ENCODE assay signal across 8 cellular contexts in the genomic region with DNA sequence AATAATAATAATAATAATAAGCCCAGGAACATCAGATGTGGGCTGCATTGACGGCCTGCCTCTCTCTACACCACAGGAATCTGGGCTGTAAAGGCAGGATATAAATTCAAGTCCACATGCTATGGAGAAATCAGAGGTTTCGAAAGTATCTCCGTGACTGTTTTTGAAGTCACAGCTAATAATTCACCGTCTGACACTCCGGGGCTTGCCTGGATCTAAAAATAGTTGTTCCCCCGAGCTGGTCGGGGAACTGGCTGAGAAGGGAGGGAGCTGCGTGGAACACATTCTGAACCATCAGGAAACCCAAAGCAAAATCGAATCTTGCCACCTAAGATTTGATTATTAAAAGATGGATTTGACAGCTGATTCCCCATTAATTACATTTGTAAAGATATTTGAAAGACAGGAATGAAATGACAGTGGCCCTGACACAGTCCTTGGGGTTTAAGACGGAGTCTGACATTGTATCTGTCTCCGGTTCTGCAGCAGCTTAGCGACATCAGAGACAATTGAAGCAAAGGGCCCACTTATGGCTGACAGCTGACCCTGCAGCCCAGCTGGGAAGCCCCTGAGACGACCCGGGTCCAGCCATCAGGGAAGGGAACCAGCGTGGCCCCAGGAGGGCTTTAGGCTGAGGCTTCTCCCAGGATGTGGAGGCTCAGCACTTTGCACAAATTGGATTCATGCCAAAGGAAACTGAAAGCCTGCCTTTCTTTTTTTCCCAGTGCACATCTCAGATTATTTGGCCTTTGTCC.
DNase-seq lines count a peak whose midpoint lies in the region; ATAC-seq lines count a peak whose summit lies in the region.

No MANE protein-coding gene starts in this region.

- H3K9ac ChIP-seq in BLaER1 treated with 17β-estradiol and CSF1 and Interleukin-3, amounts not matched to agents 10 nM and 100 nM = peak overlapping the region in 10 of 11 experiments; percentile 8 to 63 (median 46); a peak in 16 of 22 replicates
- H3K9ac ChIP-seq in muscle layer of colon (ENCODE audit: low read length) = peak overlapping the region; percentile 2

- 0 out of 22 replicates have a peak, but pooled peaks cover 0 to under 1% (median 0%) of the 10 kb centered on the region in 11 experiments for H3K9me3 ChIP-seq in BLaER1 treated with 17β-estradiol and CSF1 and Interleukin-3, amounts not matched to agents 10 nM and 100 nM (replicated peaks in 1 of 11)
- no peaks in the 10 kb centered on the region for H3K9me3 ChIP-seq in muscle layer of colon (ENCODE audit: low read length)

- H3K27me3 ChIP-seq in BLaER1 treated with 17β-estradiol and CSF1 and Interleukin-3, amounts not matched to agents 10 nM and 100 nM = no peaks in the 10 kb centered on the region
- no peaks in the 10 kb centered on the region for H3K27me3 ChIP-seq in muscle layer of colon (ENCODE audit: control insufficient read depth in 1 of 2, insufficient read depth in 2 of 2, low read length in 2 of 2)

- peak overlapping the region; percentile 67 to 92 (median 81) for H3K4me2 ChIP-seq in BLaER1 treated with 17β-estradiol and CSF1 and Interleukin-3, amounts not matched to agents 10 nM and 100 nM

- peaks cover 28 to 50% (median 39%) of the 10 kb centered on the region in 10 experiments for H3K4me1 ChIP-seq in BLaER1 treated with 17β-estradiol and CSF1 and Interleukin-3, amounts not matched to agents 10 nM and 100 nM
- peaks cover 27% of the 10 kb centered on the region for H3K4me1 ChIP-seq in muscle layer of colon (ENCODE audit: insufficient read depth, low read length)

- no peaks in the 10 kb centered on the region for H3K36me3 ChIP-seq in BLaER1 treated with 17β-estradiol and CSF1 and Interleukin-3, amounts not matched to agents 10 nM and 100 nM
- no peaks in the 10 kb centered on the region for H3K36me3 ChIP-seq in muscle layer of colon (ENCODE audit: insufficient read depth, low read length)

- H3K27ac ChIP-seq in BLaER1 treated with 17β-estradiol and CSF1 and Interleukin-3, amounts not matched to agents 10 nM and 100 nM = peak overlapping the region in 10 of 11 experiments; percentile 4 to 59 (median 49); a peak in 13 of 22 replicates
- H3K27ac ChIP-seq in cingulate gyrus (ENCODE audit: low read depth, low read length) (peak overlapping the region; percentile 61), muscle layer of colon (ENCODE audit: low read depth, low read length) (peak overlapping the region; percentile 75)

- H3K4me3 Mint-ChIP-seq in T-helper 2 cell treated with Interferon-gamma antibody and Interleukin-4, amounts not matched to agents 5 μg/mL and 100 μg/mL, for 36 hours = no peak overlapping the region

- no peak for DNase-seq in T-helper 2 cell treated with Interferon-gamma antibody and Interleukin-4, amounts not matched to agents 5 μg/mL and 100 μg/mL, for 36 hours (ENCODE audit: low spot score)
- no peak for DNase-seq in dedifferentiated amniotic fluid mesenchymal stem cell (ENCODE audit: extremely low spot score)
- DNase-seq in activated CD4-positive, alpha-beta T cell treated with anti-CD3 and anti-CD28 coated beads for 4 hours = no peak

- no peaks in the 10 kb centered on the region for H4K20me1 ChIP-seq in BLaER1 treated with 17β-estradiol and CSF1 and Interleukin-3, amounts not matched to agents 10 nM and 100 nM

- no peaks in the 10 kb centered on the region for H3K9me3 Mint-ChIP-seq in T-helper 2 cell treated with Interferon-gamma antibody and Interleukin-4, amounts not matched to agents 5 μg/mL and 100 μg/mL, for 36 hours

- H3K27me3 Mint-ChIP-seq in T-helper 2 cell treated with Interferon-gamma antibody and Interleukin-4, amounts not matched to agents 5 μg/mL and 100 μg/mL, for 36 hours (ENCODE audit: low read depth) = no peaks in the 10 kb centered on the region

- H3K27ac Mint-ChIP-seq in T-helper 2 cell treated with Interferon-gamma antibody and Interleukin-4, amounts not matched to agents 5 μg/mL and 100 μg/mL, for 36 hours = no peak overlapping the region

- ATAC-seq in HG03135 (IDR thresholded peaks at IDR 0.05; ENCODE audit: unreplicated experiment) = peak; percentile 41
- ATAC-seq in GM18870 (IDR thresholded peaks at IDR 0.05; ENCODE audit: unreplicated experiment) = no peak

- H3K4me3 ChIP-seq in BLaER1 treated with 17β-estradiol and CSF1 and Interleukin-3, amounts not matched to agents 10 nM and 100 nM = peak overlapping the region in 4 of 10 experiments; percentile 16 to 41 (median 34); a peak in 4 of 20 replicates
- peak overlapping the region; percentile 18 to 49 for H3K4me3 ChIP-seq in muscle layer of colon (ENCODE audit: low read depth in 1 of 2, low read length in 2 of 2)

- H3K4me1 Mint-ChIP-seq in T-helper 2 cell treated with Interferon-gamma antibody and Interleukin-4, amounts not matched to agents 5 μg/mL and 100 μg/mL, for 36 hours (ENCODE audit: low read depth) = peaks cover 3% of the 10 kb centered on the region

- no peaks in the 10 kb centered on the region for H3K36me3 Mint-ChIP-seq in T-helper 2 cell treated with Interferon-gamma antibody and Interleukin-4, amounts not matched to agents 5 μg/mL and 100 μg/mL, for 36 hours (ENCODE audit: low read depth)
